8 cellular contexts compared by ENCODE assay signal in the genomic region with DNA sequence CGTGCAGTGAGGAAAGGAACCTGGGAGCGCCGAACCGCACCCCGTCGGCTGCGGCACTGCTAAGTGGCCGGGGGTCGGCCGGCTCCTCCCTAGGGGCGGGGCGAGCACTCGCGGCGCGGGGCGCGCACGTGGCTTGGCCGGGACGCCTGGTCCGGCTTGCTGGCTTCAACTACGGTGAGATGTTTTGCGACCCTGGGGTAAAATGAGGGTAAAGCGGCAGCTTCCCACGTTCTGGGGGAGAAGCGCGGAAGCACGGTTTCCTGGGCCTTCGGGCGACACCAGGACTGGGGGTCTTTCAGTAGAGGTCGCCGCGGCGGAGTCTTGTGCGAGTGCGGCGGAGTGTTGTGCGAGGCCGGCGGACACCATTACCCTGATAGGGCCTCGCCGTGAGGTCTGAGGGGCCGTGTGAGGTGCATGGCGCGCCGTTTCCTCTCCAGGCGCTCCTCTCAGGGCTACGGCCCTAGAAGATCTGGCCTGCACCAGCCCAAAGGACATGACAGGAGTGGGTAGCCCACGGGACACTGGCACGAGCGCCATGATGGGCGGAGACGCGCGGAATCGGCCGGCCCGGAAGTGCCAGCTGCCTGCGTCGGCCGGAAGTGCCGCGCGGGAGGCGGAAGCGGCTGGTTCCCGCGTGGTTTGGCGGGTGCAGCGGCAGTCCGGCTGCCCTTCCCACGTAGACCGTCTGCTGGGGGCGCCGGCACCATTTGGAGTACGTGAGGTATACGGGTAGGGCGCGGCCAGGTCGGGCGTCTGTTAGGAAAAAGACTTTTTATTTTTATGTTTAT. TPM values are rescaled to one million over a fixed set of nuclear protein-coding genes. Genes with fewer than 3 reads are reported as not detected.
DNase-seq lines count a peak whose midpoint lies in the region; FAIRE-seq and TF ChIP-seq lines count a peak whose summit lies in the region.

A gene with protein sequence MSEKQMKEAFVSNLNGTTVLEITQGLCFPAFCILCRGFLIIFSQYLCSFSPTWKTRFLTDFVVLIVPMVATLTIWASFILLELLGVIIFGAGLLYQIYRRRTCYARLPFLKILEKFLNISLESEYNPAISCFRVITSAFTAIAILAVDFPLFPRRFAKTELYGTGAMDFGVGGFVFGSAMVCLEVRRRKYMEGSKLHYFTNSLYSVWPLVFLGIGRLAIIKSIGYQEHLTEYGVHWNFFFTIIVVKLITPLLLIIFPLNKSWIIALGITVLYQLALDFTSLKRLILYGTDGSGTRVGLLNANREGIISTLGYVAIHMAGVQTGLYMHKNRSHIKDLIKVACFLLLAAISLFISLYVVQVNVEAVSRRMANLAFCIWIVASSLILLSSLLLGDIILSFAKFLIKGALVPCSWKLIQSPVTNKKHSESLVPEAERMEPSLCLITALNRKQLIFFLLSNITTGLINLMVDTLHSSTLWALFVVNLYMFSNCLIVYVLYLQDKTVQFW (plus strand): TSS at position 107 of the 788 bp plus-strand sequence. CDS start 2,115 bp downstream, outside the sequence.

- TF ChIP-seq CTCF in HEK293 (tag by site-specific recombination; IDR thresholded peaks at IDR 0.05) = peak; percentile 62

- peaks cover 50 to 56% of the 10 kb centered on the region in 2 experiments for H3K36me3 ChIP-seq in HEK293 (ENCODE audit: control insufficient read depth in 2 of 2, insufficient read depth in 1 of 2, low read length in 2 of 2)

- FAIRE-seq in frontal cortex (lab: Jason Lieb, UNC) = no peak

- POLR2A ChIA-PET in HEK293 (lab: Yijun Ruan, JAX) = interaction anchor here (0.6 to 4.5 kb wide), 9 partner anchors 9 to 68 kb away, joined by 3 to 81 read pairs (median 3); a partner anchor contains a TSS

- H3K4me3 ChIP-seq in HEK293 (ENCODE audit: low read depth, low read length) = peak within 1 kb of the TSS; percentile 91

- DNase-seq in GF-D8 (lab: John Stamatoyannopoulos, UW) (peak; percentile 54), NAMALWA (ENCODE audit: low spot score) (peak; percentile 93), SK-N-DZ (ENCODE audit: low spot score) (peak; percentile 91), frontal cortex (ENCODE audit: low spot score in 2 of 2) (peak; percentile 88 to 91), nucleus accumbens (lab: John Stamatoyannopoulos, UW) (peak in 55 of 56 donors; percentile 32 to 90 (median 76)), superior temporal gyrus (ENCODE audit: extremely low spot score) (peak; percentile 89)
- peak; percentile 89 for DNase-seq in activated naive CD4-positive, alpha-beta T cell treated with Interleukin-2 at 50 U/mL for 16 hours

- H3K9me3 ChIP-seq in HEK293 (ENCODE audit: control insufficient read depth, insufficient read depth, low read depth, low read length) = no peaks in the 10 kb centered on the region

- CTCF ChIA-PET in HEK293 (lab: Yijun Ruan, JAX) = interaction anchor here (0.5 to 2.0 kb wide), 12 partner anchors 8 to 559 kb away, joined by 3 to 15 read pairs (median 4); a partner anchor contains a TSS

- H3K4me1 ChIP-seq in HEK293 (ENCODE audit: control insufficient read depth, insufficient read depth, low read length) = 0 out of 2 replicates have a peak, but pooled peaks cover 3% of the 10 kb centered on the region

- peak within 1 kb of the TSS; percentile 94 for H3K27ac ChIP-seq in HEK293 (ENCODE audit: extremely low read depth, low read depth, low read length)

TF ChIP-seq in HEK293, 187 proteins besides CTCF, POLR2A, EP300 and RAD21 (continues in another document):
- TF ChIP-seq, protein P1, sequence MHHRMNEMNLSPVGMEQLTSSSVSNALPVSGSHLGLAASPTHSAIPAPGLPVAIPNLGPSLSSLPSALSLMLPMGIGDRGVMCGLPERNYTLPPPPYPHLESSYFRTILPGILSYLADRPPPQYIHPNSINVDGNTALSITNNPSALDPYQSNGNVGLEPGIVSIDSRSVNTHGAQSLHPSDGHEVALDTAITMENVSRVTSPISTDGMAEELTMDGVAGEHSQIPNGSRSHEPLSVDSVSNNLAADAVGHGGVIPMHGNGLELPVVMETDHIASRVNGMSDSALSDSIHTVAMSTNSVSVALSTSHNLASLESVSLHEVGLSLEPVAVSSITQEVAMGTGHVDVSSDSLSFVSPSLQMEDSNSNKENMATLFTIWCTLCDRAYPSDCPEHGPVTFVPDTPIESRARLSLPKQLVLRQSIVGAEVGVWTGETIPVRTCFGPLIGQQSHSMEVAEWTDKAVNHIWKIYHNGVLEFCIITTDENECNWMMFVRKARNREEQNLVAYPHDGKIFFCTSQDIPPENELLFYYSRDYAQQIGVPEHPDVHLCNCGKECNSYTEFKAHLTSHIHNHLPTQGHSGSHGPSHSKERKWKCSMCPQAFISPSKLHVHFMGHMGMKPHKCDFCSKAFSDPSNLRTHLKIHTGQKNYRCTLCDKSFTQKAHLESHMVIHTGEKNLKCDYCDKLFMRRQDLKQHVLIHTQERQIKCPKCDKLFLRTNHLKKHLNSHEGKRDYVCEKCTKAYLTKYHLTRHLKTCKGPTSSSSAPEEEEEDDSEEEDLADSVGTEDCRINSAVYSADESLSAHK (tag by site-specific recombination; IDR thresholded peaks at IDR 0.05) = no peak; the same call in 1 of the 2 replicates
- TF ChIP-seq, protein P2, sequence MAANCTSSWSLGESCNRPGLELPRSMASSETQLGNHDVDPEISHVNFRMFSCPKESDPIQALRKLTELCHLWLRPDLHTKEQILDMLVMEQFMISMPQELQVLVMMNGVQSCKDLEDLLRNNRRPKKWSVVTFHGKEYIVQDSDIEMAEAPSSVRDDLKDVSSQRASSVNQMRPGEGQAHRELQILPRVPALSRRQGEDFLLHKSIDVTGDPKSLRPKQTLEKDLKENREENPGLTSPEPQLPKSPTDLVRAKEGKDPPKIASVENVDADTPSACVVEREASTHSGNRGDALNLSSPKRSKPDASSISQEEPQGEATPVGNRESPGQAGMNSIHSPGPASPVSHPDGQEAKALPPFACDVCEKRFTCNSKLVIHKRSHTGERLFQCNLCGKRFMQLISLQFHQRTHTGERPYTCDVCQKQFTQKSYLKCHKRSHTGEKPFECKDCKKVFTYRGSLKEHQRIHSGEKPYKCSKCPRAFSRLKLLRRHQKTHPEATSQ (tag by site-specific recombination; IDR thresholded peaks at IDR 0.05) = peak; percentile 41; the same call in 1 of the 2 replicates
- TF ChIP-seq, protein P3, sequence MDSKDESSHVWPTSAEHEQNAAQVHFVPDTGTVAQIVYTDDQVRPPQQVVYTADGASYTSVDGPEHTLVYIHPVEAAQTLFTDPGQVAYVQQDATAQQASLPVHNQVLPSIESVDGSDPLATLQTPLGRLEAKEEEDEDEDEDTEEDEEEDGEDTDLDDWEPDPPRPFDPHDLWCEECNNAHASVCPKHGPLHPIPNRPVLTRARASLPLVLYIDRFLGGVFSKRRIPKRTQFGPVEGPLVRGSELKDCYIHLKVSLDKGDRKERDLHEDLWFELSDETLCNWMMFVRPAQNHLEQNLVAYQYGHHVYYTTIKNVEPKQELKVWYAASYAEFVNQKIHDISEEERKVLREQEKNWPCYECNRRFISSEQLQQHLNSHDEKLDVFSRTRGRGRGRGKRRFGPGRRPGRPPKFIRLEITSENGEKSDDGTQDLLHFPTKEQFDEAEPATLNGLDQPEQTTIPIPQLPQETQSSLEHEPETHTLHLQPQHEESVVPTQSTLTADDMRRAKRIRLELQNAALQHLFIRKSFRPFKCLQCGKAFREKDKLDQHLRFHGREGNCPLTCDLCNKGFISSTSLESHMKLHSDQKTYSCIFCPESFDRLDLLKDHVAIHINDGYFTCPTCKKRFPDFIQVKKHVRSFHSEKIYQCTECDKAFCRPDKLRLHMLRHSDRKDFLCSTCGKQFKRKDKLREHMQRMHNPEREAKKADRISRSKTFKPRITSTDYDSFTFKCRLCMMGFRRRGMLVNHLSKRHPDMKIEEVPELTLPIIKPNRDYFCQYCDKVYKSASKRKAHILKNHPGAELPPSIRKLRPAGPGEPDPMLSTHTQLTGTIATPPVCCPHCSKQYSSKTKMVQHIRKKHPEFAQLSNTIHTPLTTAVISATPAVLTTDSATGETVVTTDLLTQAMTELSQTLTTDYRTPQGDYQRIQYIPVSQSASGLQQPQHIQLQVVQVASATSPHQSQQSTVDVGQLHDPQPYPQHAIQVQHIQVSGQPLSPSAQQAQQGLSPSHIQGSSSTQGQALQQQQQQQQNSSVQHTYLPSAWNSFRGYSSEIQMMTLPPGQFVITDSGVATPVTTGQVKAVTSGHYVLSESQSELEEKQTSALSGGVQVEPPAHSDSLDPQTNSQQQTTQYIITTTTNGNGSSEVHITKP (tag by site-specific recombination; IDR thresholded peaks at IDR 0.05) = peak; percentile 72
- no peak for TF ChIP-seq ZNF175 (tag by site-specific recombination; IDR thresholded peaks at IDR 0.05)
- no peak for TF ChIP-seq ZNF19 (tag by site-specific recombination; IDR thresholded peaks at IDR 0.05; ENCODE audit: low read depth)
- TF ChIP-seq REPIN1 (tag by site-specific recombination; IDR thresholded peaks at IDR 0.05; ENCODE audit: low read depth) = 0 out of 2 replicates have a peak, but pooled peaks have one; percentile 58
- peak; percentile 66 for TF ChIP-seq KLF9 (tag by site-specific recombination; IDR thresholded peaks at IDR 0.05; ENCODE audit: low read depth)
- TF ChIP-seq, protein P4, sequence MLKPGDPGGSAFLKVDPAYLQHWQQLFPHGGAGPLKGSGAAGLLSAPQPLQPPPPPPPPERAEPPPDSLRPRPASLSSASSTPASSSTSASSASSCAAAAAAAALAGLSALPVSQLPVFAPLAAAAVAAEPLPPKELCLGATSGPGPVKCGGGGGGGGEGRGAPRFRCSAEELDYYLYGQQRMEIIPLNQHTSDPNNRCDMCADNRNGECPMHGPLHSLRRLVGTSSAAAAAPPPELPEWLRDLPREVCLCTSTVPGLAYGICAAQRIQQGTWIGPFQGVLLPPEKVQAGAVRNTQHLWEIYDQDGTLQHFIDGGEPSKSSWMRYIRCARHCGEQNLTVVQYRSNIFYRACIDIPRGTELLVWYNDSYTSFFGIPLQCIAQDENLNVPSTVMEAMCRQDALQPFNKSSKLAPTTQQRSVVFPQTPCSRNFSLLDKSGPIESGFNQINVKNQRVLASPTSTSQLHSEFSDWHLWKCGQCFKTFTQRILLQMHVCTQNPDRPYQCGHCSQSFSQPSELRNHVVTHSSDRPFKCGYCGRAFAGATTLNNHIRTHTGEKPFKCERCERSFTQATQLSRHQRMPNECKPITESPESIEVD (tag by site-specific recombination; IDR thresholded peaks at IDR 0.05) = no peak
- TF ChIP-seq, protein P5, sequence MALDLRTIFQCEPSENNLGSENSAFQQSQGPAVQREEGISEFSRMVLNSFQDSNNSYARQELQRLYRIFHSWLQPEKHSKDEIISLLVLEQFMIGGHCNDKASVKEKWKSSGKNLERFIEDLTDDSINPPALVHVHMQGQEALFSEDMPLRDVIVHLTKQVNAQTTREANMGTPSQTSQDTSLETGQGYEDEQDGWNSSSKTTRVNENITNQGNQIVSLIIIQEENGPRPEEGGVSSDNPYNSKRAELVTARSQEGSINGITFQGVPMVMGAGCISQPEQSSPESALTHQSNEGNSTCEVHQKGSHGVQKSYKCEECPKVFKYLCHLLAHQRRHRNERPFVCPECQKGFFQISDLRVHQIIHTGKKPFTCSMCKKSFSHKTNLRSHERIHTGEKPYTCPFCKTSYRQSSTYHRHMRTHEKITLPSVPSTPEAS (tag by site-specific recombination; IDR thresholded peaks at IDR 0.05) = no peak

RNA-seq across cellular contexts. Expression of the gene that starts here (rescaled TPM):
- polyA plus RNA-seq in SK-N-DZ (2014; cell fraction: cytosol; rRNA removed) = 19.1 and 20.3 TPM in 2 replicates
- polyA plus RNA-seq in SK-N-DZ (2014; cell fraction: nucleus; rRNA removed) = 7.3 and 15.7 TPM in 2 replicates
- total RNA-seq in frontal cortex = 3.3 TPM

Comparison
In these comparisons a context has a peak if more than half of its experiments do, and no peak if none do; other contexts are left out.
1. Peak in every context shown above with its lines: DNase-seq, H3K4me3 ChIP-seq and H3K27ac ChIP-seq.